In genomic region chr12:71641390-71641789, GRCh38 we compare ENCODE assay signal across 1 cellular context.
TF ChIP-seq lines count a peak whose summit lies in the region.

No MANE protein-coding gene starts in this region.

TF ChIP-seq in K562, 482 proteins besides CTCF, POLR2A, EP300 and RAD21:
- TF ChIP-seq TAL1 (IDR thresholded peaks at IDR 0.05) (peak; percentile 91), ZBTB12 (CRISPR knock-in tag; IDR thresholded peaks at IDR 0.05) (no peak), GATA2 (CRISPR knock-in tag; IDR thresholded peaks at IDR 0.05) (peak; percentile 46; the same call in 1 of the 2 replicates), RCOR1 (IDR thresholded peaks at IDR 0.05; ENCODE audit: borderline replicate concordance in 1 of 2, low read depth in 2 of 2, low read length in 2 of 2) (peak in 1 of 2 experiments; percentile 86; a peak in 1 of 4 replicates), EP400 (IDR thresholded peaks at IDR 0.05) (0 out of 2 replicates have a peak, but pooled peaks have one; percentile 9), HDAC1 (IDR thresholded peaks at IDR 0.05) (peak in 1 of 2 experiments; percentile 78; a peak in 2 of 4 replicates), ZNF766 (CRISPR knock-in tag; conservative IDR thresholded peaks at IDR 0.05) (0 out of 2 replicates have a peak, but pooled peaks have one; percentile 26), ZNF511 (CRISPR knock-in tag; IDR thresholded peaks at IDR 0.05) (no peak), CCNT2 (IDR thresholded peaks at IDR 0.05; ENCODE audit: borderline replicate concordance, extremely low read depth, insufficient read length, low read depth, low read length) (peak; percentile 26), ATF7 (IDR thresholded peaks at IDR 0.05) (0 out of 2 replicates have a peak, but pooled peaks have one; percentile 38), HDAC2 (IDR thresholded peaks at IDR 0.05) (peak; percentile 80), KLF16 (IDR thresholded peaks at IDR 0.05) (peak; percentile 64), ZNF780A (CRISPR knock-in tag; IDR thresholded peaks at IDR 0.05) (no peak), PBX2 (CRISPR knock-in tag; IDR thresholded peaks at IDR 0.05; ENCODE audit: low read depth) (no peak), PBX2 (tag; conservative IDR thresholded peaks at IDR 0.05; ENCODE audit: low read depth) (0 out of 2 replicates have a peak, but pooled peaks have one; percentile 35), SMARCC2 (IDR thresholded peaks at IDR 0.05; ENCODE audit: low read depth) (peak; percentile 54; the same call in 1 of the 2 replicates), NR2C1 (IDR thresholded peaks at IDR 0.05) (no peak), NR2C1 (tag; IDR thresholded peaks at IDR 0.05) (peak; percentile 36; the same call in 1 of the 2 replicates), TCF3 (CRISPR knock-in tag; IDR thresholded peaks at IDR 0.05) (peak; percentile 70), FOXM1 (IDR thresholded peaks at IDR 0.05; ENCODE audit: low read depth) (peak; percentile 79; the same call in 1 of the 2 replicates), FOXM1 (CRISPR knock-in tag; IDR thresholded peaks at IDR 0.05; ENCODE audit: low read depth) (no peak), SOX6 (IDR thresholded peaks at IDR 0.05) (peak; percentile 73), TRIM24 (IDR thresholded peaks at IDR 0.05) (peak in 1 of 2 experiments; percentile 49; a peak in 1 of 4 replicates), ARHGAP35 (IDR thresholded peaks at IDR 0.05; ENCODE audit: partially characterized antibody) (no peak), ZNF584 (CRISPR knock-in tag; IDR thresholded peaks at IDR 0.05; ENCODE audit: low read depth) (peak; percentile 47; the same call in 1 of the 2 replicates), STAT5A (IDR thresholded peaks at IDR 0.05; ENCODE audit: borderline replicate concordance, low read length) (peak; percentile 61; the same call in 1 of the 2 replicates), CEBPZ (IDR thresholded peaks at IDR 0.05; ENCODE audit: borderline replicate concordance, low read depth, low read length) (no peak), NCOR1 (IDR thresholded peaks at IDR 0.05) (peak; percentile 62), HES1 (IDR thresholded peaks at IDR 0.05; ENCODE audit: low read depth) (peak; percentile 29; the same call in 1 of the 2 replicates), GATAD2A (IDR thresholded peaks at IDR 0.05) (no peak), HOMEZ (CRISPR knock-in tag; IDR thresholded peaks at IDR 0.05) (no peak), DPF2 (IDR thresholded peaks at IDR 0.05) (peak; percentile 67; the same call in 1 of the 2 replicates), ARID1B (IDR thresholded peaks at IDR 0.05) (peak; percentile 90), KDM1A (IDR thresholded peaks at IDR 0.05) (peak; percentile 68 to 86; a peak in 3 of 4 replicates), SIN3A (IDR thresholded peaks at IDR 0.05; ENCODE audit: borderline replicate concordance in 2 of 2, control insufficient read depth in 1 of 2, low read depth in 2 of 2, low read length in 2 of 2) (no peak), RBFOX2 (IDR thresholded peaks at IDR 0.05; ENCODE audit: low read depth, low read length) (no peak), MEIS2 (IDR thresholded peaks at IDR 0.05; ENCODE audit: partially characterized antibody) (peak; percentile 80), CBFA2T3 (IDR thresholded peaks at IDR 0.05) (peak; percentile 83), POLR2AphosphoS5 (IDR thresholded peaks at IDR 0.05; ENCODE audit: control insufficient read depth, insufficient read depth, low read depth, low read length) (0 out of 2 replicates have a peak, but pooled peaks have one; percentile 34), EHMT2 (IDR thresholded peaks at IDR 0.05) (0 out of 2 replicates have a peak, but pooled peaks have one; percentile 43), FOXA1 (IDR thresholded peaks at IDR 0.05; ENCODE audit: borderline replicate concordance) (no peak), PML (IDR thresholded peaks at IDR 0.05; ENCODE audit: low read length) (peak; percentile 72; the same call in 1 of the 2 replicates), TEAD4 (IDR thresholded peaks at IDR 0.05; ENCODE audit: low read length) (peak; percentile 90), TEAD4 (CRISPR knock-in tag; IDR thresholded peaks at IDR 0.05; ENCODE audit: borderline replicate concordance) (no peak), CXXC5 (CRISPR knock-in tag; IDR thresholded peaks at IDR 0.05) (peak; percentile 95), SMARCA4 (IDR thresholded peaks at IDR 0.05) (peak; percentile 74), MTA2 (IDR thresholded peaks at IDR 0.05; ENCODE audit: low read depth) (peak; percentile 79), SMAD4 (CRISPR knock-in tag; conservative IDR thresholded peaks at IDR 0.05) (peak; percentile 85), E2F6 (IDR thresholded peaks at IDR 0.05; ENCODE audit: borderline replicate concordance in 1 of 2, extremely low read depth in 1 of 2, insufficient read depth in 1 of 2, insufficient read length in 1 of 2, low read depth in 1 of 2, low read length in 1 of 2, poor library complexity in 1 of 2, severe bottlenecking in 1 of 2) (no peak), CBFA2T2 (conservative IDR thresholded peaks at IDR 0.05) (peak; percentile 66), HMBOX1 (IDR thresholded peaks at IDR 0.05) (peak; percentile 71), ATF3 (IDR thresholded peaks at IDR 0.05) (peak; percentile 12; the same call in 1 of the 2 replicates), ATF3 (CRISPR knock-in tag; conservative IDR thresholded peaks at IDR 0.05) (no peak), NONO (IDR thresholded peaks at IDR 0.05; ENCODE audit: low read depth in 2 of 2, low read length in 1 of 2) (no peak), NFRKB (IDR thresholded peaks at IDR 0.05; ENCODE audit: low read depth) (no peak)
